In genomic region chr1:151887028-151887427, GRCh38 we compare ENCODE assay signal across 1 cellular context.
TF ChIP-seq lines count a peak whose summit lies in the region.

No MANE protein-coding gene starts in this region.

TF ChIP-seq in HCT116, 20 proteins besides CTCF, POLR2A, EP300 and RAD21:
- TF ChIP-seq SRF (IDR thresholded peaks at IDR 0.05; ENCODE audit: low read depth): no peak
- TF ChIP-seq ZFX (IDR thresholded peaks at IDR 0.05): no peak
- peak; percentile 40 for TF ChIP-seq FOSL1 (IDR thresholded peaks at IDR 0.05; ENCODE audit: low read depth)
- TF ChIP-seq SP1 (IDR thresholded peaks at IDR 0.05; ENCODE audit: low read depth): peak; percentile 37; the same call in 1 of the 2 replicates
- TF ChIP-seq CBX3 (IDR thresholded peaks at IDR 0.05; ENCODE audit: low read depth): peak; percentile 34
- TF ChIP-seq JUND (IDR thresholded peaks at IDR 0.05): peak; percentile 36; the same call in 1 of the 2 replicates
- TF ChIP-seq EZH2phosphoT487 (IDR thresholded peaks at IDR 0.05; ENCODE audit: borderline replicate concordance): no peak
